In genomic region chr20:14992071-14992654, GRCh38 we compare ENCODE assay signal across 20 cellular contexts.
DNase-seq lines count a peak whose midpoint lies in the region; FAIRE-seq and TF ChIP-seq lines count a peak whose summit lies in the region.
"Had no signal": no experiment of that assay in that cellular context is flagged by ENCODE, and none has a peak within 500 bp of the region (broad histone marks: within the 10 kb centered on the region; RNA-seq: fewer than 3 reads in every experiment).

No MANE protein-coding gene starts in this region.

- no peaks in the 10 kb centered on the region for H4K20me1 ChIP-seq in PC-9 (ENCODE audit: insufficient read depth)

- H3K36me3 ChIP-seq in BJ (ENCODE audit: control insufficient read depth, insufficient read depth, low read length), result no peaks in the 10 kb centered on the region
- no peaks in the 10 kb centered on the region for H3K36me3 ChIP-seq in PC-9 (ENCODE audit: low read depth)
- H3K36me3 ChIP-seq in Peyer's patch, result no peaks in the 10 kb centered on the region
- H3K36me3 ChIP-seq: neutrophil, SJCRH30, WERI-Rb-1 had no signal

- TF ChIP-seq POLR2A in Peyer's patch (IDR thresholded peaks at IDR 0.05), result no peak

- H3K27me3 ChIP-seq in BJ (ENCODE audit: control insufficient read depth, insufficient read depth, low read length) (no peaks in the 10 kb centered on the region), PC-9 (ENCODE audit: insufficient read depth, low read depth) (no peaks in the 10 kb centered on the region), Peyer's patch (no peaks in the 10 kb centered on the region)
- H3K27me3 ChIP-seq: neutrophil, SJCRH30 had no signal

- H3K4me1 ChIP-seq in PC-9 (replicated peaks; ENCODE audit: insufficient read depth) (peaks cover 5% of the 10 kb centered on the region; the same call in 1 of the 2 replicates), Peyer's patch (no peaks in the 10 kb centered on the region)

- H3K4me3 ChIP-seq in BJ (ENCODE audit: low read depth, low read length) (no peak overlapping the region), PC-9 (no peak overlapping the region), Peyer's patch (no peak overlapping the region)
- H3K4me3 ChIP-seq: coronary artery, SJCRH30 had no signal

- H3K79me2 ChIP-seq in PC-9 (ENCODE audit: low read depth), result no peaks in the 10 kb centered on the region

- H3K27ac ChIP-seq in PC-9 (0 out of 2 replicates have a peak overlapping the region, but pooled peaks have one; percentile 12), Peyer's patch (no peak overlapping the region)
- H3K27ac ChIP-seq: coronary artery, neutrophil, SJCRH30, WERI-Rb-1 had no signal

- no peak overlapping the region for H2AFZ ChIP-seq in PC-9

- no peak for TF ChIP-seq CTCF in BJ (IDR thresholded peaks at IDR 0.05; ENCODE audit: insufficient read depth, low read depth, low read length)
- no peak for TF ChIP-seq CTCF in PC-9 (conservative IDR thresholded peaks at IDR 0.05)
- TF ChIP-seq CTCF in Peyer's patch (IDR thresholded peaks at IDR 0.05), result no peak

- CTCF ChIA-PET in BJ (lab: Yijun Ruan, JAX), result no interaction called here
- CTCF ChIA-PET in PC-9 (lab: Charles Lee), result no interaction called here

- peak; percentile 46 for DNase-seq in BJ (ENCODE audit: low read depth)
- DNase-seq in PC-9, result peak in 1 of 2 experiments; percentile 64
- DNase-seq in kidney tubule cell (ENCODE audit: low spot score), result peak; percentile 18
- no peak for DNase-seq in activated CD4-positive, alpha-beta T cell treated with anti-CD3 and anti-CD28 coated beads for 48 hours
- no peak for DNase-seq in Peyer's patch
- no peak for DNase-seq in AG08396 (ENCODE audit: low spot score)
- no peak for DNase-seq in Kasumi-1 (lab: John Stamatoyannopoulos, UW)
- DNase-seq: activated CD4-positive, alpha-beta T cell treated with anti-CD3 and anti-CD28 coated beads, Interleukin-2, amount 50 U/mL, for 48 hours; activated naive CD4-positive, alpha-beta T cell treated with Interleukin-2 at 50 U/mL for 16 hours; activated T-cell treated with anti-CD3 and anti-CD28 coated beads, Interleukin-2, amount 50 U/mL, for 24 hours; DND-41; glutamatergic neuron; left ventricle myocardium superior; NCI-H524 treated with DMSO at 0.1 percent for 48 hours; T-helper 2 cell; WERI-Rb-1 had no signal

- no peaks in the 10 kb centered on the region for H3K9me2 ChIP-seq in PC-9 (ENCODE audit: insufficient read depth)

- H3F3A ChIP-seq in PC-9 (ENCODE audit: insufficient read depth, low read depth), result no peaks in the 10 kb centered on the region

- no TSS peak for BruUV-seq in PC-9 (replicated peaks; lab: Mats Ljungman, UMichigan)

- no peak overlapping the region for H3K4me2 ChIP-seq in PC-9

- POLR2A ChIA-PET in BJ (lab: Charles Lee) (interaction anchor here (0.5 kb wide), 1 partner anchor 1733 kb away, joined by 4 read pairs; no protein-coding TSS in a partner anchor), PC-9 (lab: Charles Lee; ENCODE audit: unreplicated experiment) (interaction anchor here (0.5 kb wide), 1 partner anchor 139 kb away, joined by 4 read pairs; no protein-coding TSS in a partner anchor)

- H3K9me3 ChIP-seq in PC-9 (ENCODE audit: insufficient read depth, low read depth) (no peaks in the 10 kb centered on the region), Peyer's patch (no peaks in the 10 kb centered on the region)
- H3K9me3 ChIP-seq: neutrophil, SJCRH30 had no signal

- FAIRE-seq in endometrium (lab: Jason Lieb, UNC), result peak; percentile 26

- intact Hi-C loops in PC-9 (cut with micrococcal nuclease; ENCODE audit: unreplicated experiment), result no loop called here

Comparison
In these comparisons a context has a peak if more than half of its experiments do, and no peak if none do; other contexts are left out.
1. DNase-seq: peak in BJ (single experiment) and kidney tubule cell (single experiment); none in activated CD4-positive, alpha-beta T cell treated with anti-CD3 and anti-CD28 coated beads for 48 hours (single experiment), Peyer's patch (0 of 3), AG08396 (single experiment) and Kasumi-1 (0 of 2).